ENCODE assay signal across 1 cellular context in the genomic region with DNA sequence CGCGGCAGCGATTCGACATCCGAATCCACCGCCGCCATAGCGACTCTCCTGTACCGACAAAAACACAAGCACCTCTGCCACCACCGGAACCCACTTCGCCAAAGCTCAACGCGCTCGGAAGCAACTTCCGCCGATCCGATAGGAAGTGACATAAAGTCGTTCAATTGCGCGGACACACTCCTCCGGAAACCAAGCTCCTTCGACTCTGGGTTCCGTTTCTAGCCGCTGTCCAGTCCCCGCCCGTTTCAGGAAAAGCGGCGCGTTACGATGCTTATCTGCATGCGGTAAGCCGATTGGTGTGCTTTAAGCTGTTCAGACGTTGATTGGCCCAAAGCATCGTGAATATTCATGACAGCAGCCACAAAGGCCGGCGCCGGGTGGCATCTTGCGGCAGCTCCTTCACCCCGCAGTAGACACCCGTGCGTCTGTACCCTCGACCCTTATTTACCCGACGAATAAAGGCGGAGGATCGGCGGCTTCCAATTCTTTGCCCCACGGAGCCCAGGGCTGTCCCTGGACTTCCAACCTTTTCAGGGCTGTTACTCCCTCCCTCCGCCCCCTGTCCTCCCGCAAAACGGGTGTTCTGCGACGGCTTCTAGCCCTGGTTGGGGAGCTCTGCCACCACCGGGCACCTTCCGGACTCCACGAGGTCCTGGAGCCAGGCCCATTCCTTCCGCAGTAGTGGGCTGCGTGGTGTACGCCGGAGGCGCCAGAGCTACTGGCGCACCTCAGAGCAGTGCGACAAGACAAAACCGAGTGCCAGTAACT.
TF ChIP-seq lines count a peak whose summit lies in the region.

A gene with protein sequence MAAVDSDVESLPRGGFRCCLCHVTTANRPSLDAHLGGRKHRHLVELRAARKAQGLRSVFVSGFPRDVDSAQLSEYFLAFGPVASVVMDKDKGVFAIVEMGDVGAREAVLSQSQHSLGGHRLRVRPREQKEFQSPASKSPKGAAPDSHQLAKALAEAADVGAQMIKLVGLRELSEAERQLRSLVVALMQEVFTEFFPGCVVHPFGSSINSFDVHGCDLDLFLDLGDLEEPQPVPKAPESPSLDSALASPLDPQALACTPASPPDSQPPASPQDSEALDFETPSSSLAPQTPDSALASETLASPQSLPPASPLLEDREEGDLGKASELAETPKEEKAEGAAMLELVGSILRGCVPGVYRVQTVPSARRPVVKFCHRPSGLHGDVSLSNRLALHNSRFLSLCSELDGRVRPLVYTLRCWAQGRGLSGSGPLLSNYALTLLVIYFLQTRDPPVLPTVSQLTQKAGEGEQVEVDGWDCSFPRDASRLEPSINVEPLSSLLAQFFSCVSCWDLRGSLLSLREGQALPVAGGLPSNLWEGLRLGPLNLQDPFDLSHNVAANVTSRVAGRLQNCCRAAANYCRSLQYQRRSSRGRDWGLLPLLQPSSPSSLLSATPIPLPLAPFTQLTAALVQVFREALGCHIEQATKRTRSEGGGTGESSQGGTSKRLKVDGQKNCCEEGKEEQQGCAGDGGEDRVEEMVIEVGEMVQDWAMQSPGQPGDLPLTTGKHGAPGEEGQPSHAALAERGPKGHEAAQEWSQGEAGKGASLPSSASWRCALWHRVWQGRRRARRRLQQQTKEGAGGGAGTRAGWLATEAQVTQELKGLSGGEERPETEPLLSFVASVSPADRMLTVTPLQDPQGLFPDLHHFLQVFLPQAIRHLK (minus strand): TSS at position 76 of the 768 bp plus-strand sequence. CDS start 38 bp downstream, at position 38.

TF ChIP-seq in GM12878, 131 proteins besides CTCF, POLR2A, EP300 and RAD21 (continued from another document and continues in another):
- TF ChIP-seq KAT2A (conservative IDR thresholded peaks at IDR 0.05; ENCODE audit: control insufficient read depth, low read depth, low read length) (no peak), CHD2 (IDR thresholded peaks at IDR 0.05; ENCODE audit: borderline replicate concordance, low read depth, low read length) (peak; percentile 81), ZNF24 (IDR thresholded peaks at IDR 0.05) (peak; percentile 61; the same call in 1 of the 2 replicates), STAT1 (conservative IDR thresholded peaks at IDR 0.05) (peak; percentile 87), PAX8 (IDR thresholded peaks at IDR 0.05) (no peak), E2F8 (IDR thresholded peaks at IDR 0.05; ENCODE audit: low read depth, partially characterized antibody) (peak; percentile 97), SP1 (IDR thresholded peaks at IDR 0.05; ENCODE audit: low read depth, low read length) (peak; percentile 92), CEBPB (IDR thresholded peaks at IDR 0.05; ENCODE audit: borderline replicate concordance in 1 of 2, low read depth in 2 of 2, low read length in 2 of 2) (no peak), MYC (IDR thresholded peaks at IDR 0.05; ENCODE audit: insufficient read depth, insufficient read length, insufficient replicate concordance, low read length, severe bottlenecking) (no peak), ETV6 (conservative IDR thresholded peaks at IDR 0.05 in 1 of 2, IDR thresholded peaks at IDR 0.05 in 1 of 2; ENCODE audit: borderline replicate concordance in 1 of 2, low read depth in 1 of 2) (no peak; a peak in 1 of 4 replicates), BCL11A (IDR thresholded peaks at IDR 0.05; ENCODE audit: low read depth, low read length) (no peak), MXI1 (IDR thresholded peaks at IDR 0.05; ENCODE audit: low read depth, low read length) (peak; percentile 92), GATAD2B (conservative IDR thresholded peaks at IDR 0.05; ENCODE audit: low read depth) (no peak), EZH2 (IDR thresholded peaks at IDR 0.05; ENCODE audit: borderline replicate concordance, control insufficient read depth, low read depth, low read length) (no peak), TARDBP (IDR thresholded peaks at IDR 0.05; ENCODE audit: borderline replicate concordance) (0 out of 2 replicates have a peak, but pooled peaks have one; percentile 79), SIX5 (IDR thresholded peaks at IDR 0.05; ENCODE audit: low read depth, low read length, severe bottlenecking) (peak; percentile 76), LARP7 (IDR thresholded peaks at IDR 0.05) (peak; percentile 65), CBFB (IDR thresholded peaks at IDR 0.05; ENCODE audit: low read depth) (peak; percentile 55; the same call in 1 of the 2 replicates), DPF2 (IDR thresholded peaks at IDR 0.05) (no peak), POU2F2 (IDR thresholded peaks at IDR 0.05; ENCODE audit: borderline replicate concordance, low read depth, low read length) (peak; percentile 100), TCF3 (IDR thresholded peaks at IDR 0.05; ENCODE audit: borderline replicate concordance, insufficient read depth, low read depth, low read length) (no peak), KLF5 (IDR thresholded peaks at IDR 0.05; ENCODE audit: partially characterized antibody) (peak; percentile 68), JUND (IDR thresholded peaks at IDR 0.05; ENCODE audit: low read depth, low read length) (no peak), NFXL1 (IDR thresholded peaks at IDR 0.05; ENCODE audit: borderline replicate concordance) (no peak), ESRRA (IDR thresholded peaks at IDR 0.05; ENCODE audit: low read length) (0 out of 2 replicates have a peak, but pooled peaks have one; percentile 28), SMAD5 (IDR thresholded peaks at IDR 0.05; ENCODE audit: low read depth) (peak; percentile 94), CREB1 (IDR thresholded peaks at IDR 0.05; ENCODE audit: low read depth) (peak; percentile 98), FOXM1 (IDR thresholded peaks at IDR 0.05; ENCODE audit: low read depth, low read length) (no peak), E4F1 (IDR thresholded peaks at IDR 0.05; ENCODE audit: borderline replicate concordance, partially characterized antibody) (peak; percentile 93), ATF3 (IDR thresholded peaks at IDR 0.05; ENCODE audit: borderline replicate concordance, extremely low read depth, low read depth, low read length) (no peak), TAF1 (IDR thresholded peaks at IDR 0.05; ENCODE audit: borderline replicate concordance, low read depth, low read length) (peak; percentile 87), SIN3A (IDR thresholded peaks at IDR 0.05; ENCODE audit: low read depth, low read length) (peak; percentile 85; the same call in 1 of the 2 replicates), JUNB (IDR thresholded peaks at IDR 0.05) (no peak), NRF1 (conservative IDR thresholded peaks at IDR 0.05; ENCODE audit: low read depth, low read length) (no peak), NR2F1 (conservative IDR thresholded peaks at IDR 0.05) (peak; percentile 67), CBX5 (IDR thresholded peaks at IDR 0.05; ENCODE audit: low read depth) (0 out of 2 replicates have a peak, but pooled peaks have one; percentile 80), MTA2 (IDR thresholded peaks at IDR 0.05; ENCODE audit: low read depth) (0 out of 2 replicates have a peak, but pooled peaks have one; percentile 30), EGR1 (IDR thresholded peaks at IDR 0.05; ENCODE audit: borderline replicate concordance in 1 of 2, low read depth in 2 of 2, low read length in 2 of 2) (peak; percentile 19 to 42; a peak in 2 of 3 replicates)
- TF ChIP-seq, protein P1, sequence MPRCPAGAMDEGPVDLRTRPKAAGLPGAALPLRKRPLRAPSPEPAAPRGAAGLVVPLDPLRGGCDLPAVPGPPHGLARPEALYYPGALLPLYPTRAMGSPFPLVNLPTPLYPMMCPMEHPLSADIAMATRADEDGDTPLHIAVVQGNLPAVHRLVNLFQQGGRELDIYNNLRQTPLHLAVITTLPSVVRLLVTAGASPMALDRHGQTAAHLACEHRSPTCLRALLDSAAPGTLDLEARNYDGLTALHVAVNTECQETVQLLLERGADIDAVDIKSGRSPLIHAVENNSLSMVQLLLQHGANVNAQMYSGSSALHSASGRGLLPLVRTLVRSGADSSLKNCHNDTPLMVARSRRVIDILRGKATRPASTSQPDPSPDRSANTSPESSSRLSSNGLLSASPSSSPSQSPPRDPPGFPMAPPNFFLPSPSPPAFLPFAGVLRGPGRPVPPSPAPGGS (IDR thresholded peaks at IDR 0.05; ENCODE audit: borderline replicate concordance, insufficient read depth, low read depth, low read length, poor library complexity, severe bottlenecking) = no peak
- TF ChIP-seq, protein P2, sequence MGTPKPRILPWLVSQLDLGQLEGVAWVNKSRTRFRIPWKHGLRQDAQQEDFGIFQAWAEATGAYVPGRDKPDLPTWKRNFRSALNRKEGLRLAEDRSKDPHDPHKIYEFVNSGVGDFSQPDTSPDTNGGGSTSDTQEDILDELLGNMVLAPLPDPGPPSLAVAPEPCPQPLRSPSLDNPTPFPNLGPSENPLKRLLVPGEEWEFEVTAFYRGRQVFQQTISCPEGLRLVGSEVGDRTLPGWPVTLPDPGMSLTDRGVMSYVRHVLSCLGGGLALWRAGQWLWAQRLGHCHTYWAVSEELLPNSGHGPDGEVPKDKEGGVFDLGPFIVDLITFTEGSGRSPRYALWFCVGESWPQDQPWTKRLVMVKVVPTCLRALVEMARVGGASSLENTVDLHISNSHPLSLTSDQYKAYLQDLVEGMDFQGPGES (IDR thresholded peaks at IDR 0.05) = peak; percentile 73
- TF ChIP-seq, protein P3, sequence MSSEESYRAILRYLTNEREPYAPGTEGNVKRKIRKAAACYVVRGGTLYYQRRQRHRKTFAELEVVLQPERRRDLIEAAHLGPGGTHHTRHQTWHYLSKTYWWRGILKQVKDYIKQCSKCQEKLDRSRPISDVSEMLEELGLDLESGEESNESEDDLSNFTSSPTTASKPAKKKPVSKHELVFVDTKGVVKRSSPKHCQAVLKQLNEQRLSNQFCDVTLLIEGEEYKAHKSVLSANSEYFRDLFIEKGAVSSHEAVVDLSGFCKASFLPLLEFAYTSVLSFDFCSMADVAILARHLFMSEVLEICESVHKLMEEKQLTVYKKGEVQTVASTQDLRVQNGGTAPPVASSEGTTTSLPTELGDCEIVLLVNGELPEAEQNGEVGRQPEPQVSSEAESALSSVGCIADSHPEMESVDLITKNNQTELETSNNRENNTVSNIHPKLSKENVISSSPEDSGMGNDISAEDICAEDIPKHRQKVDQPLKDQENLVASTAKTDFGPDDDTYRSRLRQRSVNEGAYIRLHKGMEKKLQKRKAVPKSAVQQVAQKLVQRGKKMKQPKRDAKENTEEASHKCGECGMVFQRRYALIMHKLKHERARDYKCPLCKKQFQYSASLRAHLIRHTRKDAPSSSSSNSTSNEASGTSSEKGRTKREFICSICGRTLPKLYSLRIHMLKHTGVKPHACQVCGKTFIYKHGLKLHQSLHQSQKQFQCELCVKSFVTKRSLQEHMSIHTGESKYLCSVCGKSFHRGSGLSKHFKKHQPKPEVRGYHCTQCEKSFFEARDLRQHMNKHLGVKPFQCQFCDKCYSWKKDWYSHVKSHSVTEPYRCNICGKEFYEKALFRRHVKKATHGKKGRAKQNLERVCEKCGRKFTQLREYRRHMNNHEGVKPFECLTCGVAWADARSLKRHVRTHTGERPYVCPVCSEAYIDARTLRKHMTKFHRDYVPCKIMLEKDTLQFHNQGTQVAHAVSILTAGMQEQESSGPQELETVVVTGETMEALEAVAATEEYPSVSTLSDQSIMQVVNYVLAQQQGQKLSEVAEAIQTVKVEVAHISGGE (CRISPR knock-in tag; IDR thresholded peaks at IDR 0.05) = peak; percentile 94
- TF ChIP-seq, protein P4, sequence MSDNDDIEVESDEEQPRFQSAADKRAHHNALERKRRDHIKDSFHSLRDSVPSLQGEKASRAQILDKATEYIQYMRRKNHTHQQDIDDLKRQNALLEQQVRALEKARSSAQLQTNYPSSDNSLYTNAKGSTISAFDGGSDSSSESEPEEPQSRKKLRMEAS (IDR thresholded peaks at IDR 0.05; ENCODE audit: low read depth, low read length) = peak; percentile 65; the same call in 1 of the 2 replicates
- TF ChIP-seq, protein P5, sequence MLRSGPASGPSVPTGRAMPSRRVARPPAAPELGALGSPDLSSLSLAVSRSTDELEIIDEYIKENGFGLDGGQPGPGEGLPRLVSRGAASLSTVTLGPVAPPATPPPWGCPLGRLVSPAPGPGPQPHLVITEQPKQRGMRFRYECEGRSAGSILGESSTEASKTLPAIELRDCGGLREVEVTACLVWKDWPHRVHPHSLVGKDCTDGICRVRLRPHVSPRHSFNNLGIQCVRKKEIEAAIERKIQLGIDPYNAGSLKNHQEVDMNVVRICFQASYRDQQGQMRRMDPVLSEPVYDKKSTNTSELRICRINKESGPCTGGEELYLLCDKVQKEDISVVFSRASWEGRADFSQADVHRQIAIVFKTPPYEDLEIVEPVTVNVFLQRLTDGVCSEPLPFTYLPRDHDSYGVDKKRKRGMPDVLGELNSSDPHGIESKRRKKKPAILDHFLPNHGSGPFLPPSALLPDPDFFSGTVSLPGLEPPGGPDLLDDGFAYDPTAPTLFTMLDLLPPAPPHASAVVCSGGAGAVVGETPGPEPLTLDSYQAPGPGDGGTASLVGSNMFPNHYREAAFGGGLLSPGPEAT (IDR thresholded peaks at IDR 0.05; ENCODE audit: low read depth) = peak; percentile 95
